1 cellular context compared by ENCODE assay signal in the genomic region with DNA sequence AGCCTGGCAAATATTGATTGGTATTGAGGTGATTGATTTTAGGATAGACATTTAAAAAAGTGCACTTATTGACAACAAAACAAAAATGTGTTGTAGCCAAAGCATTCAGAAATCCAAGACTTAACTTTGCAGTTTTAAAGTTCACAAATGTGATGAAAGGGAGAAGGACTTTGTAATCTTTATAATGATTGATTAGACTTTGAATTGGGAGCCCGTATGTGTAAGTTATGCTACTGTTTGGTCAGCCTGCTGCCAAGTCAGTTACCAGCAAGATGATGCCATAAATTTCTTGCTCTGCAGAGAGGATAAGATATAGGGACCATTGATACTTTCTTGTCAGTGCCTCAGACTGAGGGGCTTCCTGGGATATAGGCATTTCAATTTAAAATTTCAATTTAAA.
TF ChIP-seq lines count a peak whose summit lies in the region.

No MANE protein-coding gene starts in this region.

TF ChIP-seq in GM23338, 12 proteins besides CTCF, POLR2A, EP300 and RAD21 (continued from another document):
- TF ChIP-seq, protein P1, sequence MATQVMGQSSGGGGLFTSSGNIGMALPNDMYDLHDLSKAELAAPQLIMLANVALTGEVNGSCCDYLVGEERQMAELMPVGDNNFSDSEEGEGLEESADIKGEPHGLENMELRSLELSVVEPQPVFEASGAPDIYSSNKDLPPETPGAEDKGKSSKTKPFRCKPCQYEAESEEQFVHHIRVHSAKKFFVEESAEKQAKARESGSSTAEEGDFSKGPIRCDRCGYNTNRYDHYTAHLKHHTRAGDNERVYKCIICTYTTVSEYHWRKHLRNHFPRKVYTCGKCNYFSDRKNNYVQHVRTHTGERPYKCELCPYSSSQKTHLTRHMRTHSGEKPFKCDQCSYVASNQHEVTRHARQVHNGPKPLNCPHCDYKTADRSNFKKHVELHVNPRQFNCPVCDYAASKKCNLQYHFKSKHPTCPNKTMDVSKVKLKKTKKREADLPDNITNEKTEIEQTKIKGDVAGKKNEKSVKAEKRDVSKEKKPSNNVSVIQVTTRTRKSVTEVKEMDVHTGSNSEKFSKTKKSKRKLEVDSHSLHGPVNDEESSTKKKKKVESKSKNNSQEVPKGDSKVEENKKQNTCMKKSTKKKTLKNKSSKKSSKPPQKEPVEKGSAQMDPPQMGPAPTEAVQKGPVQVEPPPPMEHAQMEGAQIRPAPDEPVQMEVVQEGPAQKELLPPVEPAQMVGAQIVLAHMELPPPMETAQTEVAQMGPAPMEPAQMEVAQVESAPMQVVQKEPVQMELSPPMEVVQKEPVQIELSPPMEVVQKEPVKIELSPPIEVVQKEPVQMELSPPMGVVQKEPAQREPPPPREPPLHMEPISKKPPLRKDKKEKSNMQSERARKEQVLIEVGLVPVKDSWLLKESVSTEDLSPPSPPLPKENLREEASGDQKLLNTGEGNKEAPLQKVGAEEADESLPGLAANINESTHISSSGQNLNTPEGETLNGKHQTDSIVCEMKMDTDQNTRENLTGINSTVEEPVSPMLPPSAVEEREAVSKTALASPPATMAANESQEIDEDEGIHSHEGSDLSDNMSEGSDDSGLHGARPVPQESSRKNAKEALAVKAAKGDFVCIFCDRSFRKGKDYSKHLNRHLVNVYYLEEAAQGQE (IDR thresholded peaks at IDR 0.05; ENCODE audit: unreplicated experiment) = no peak
- TF ChIP-seq POLR2AphosphoS5 (IDR thresholded peaks at IDR 0.05; ENCODE audit: low read depth) = no peak
- TF ChIP-seq NANOG (IDR thresholded peaks at IDR 0.05; ENCODE audit: borderline replicate concordance) = no peak
- TF ChIP-seq, protein P2, sequence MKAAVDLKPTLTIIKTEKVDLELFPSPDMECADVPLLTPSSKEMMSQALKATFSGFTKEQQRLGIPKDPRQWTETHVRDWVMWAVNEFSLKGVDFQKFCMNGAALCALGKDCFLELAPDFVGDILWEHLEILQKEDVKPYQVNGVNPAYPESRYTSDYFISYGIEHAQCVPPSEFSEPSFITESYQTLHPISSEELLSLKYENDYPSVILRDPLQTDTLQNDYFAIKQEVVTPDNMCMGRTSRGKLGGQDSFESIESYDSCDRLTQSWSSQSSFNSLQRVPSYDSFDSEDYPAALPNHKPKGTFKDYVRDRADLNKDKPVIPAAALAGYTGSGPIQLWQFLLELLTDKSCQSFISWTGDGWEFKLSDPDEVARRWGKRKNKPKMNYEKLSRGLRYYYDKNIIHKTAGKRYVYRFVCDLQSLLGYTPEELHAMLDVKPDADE (IDR thresholded peaks at IDR 0.05) = no peak
- no peak for TF ChIP-seq CREB1 (CRISPR knock-in tag; IDR thresholded peaks at IDR 0.05; ENCODE audit: low read depth)
- no peak for TF ChIP-seq ZNF114 (CRISPR knock-in tag; IDR thresholded peaks at IDR 0.05)
- TF ChIP-seq EZH2phosphoT487 (IDR thresholded peaks at IDR 0.05; ENCODE audit: unreplicated experiment) = no peak
- TF ChIP-seq, protein P3, sequence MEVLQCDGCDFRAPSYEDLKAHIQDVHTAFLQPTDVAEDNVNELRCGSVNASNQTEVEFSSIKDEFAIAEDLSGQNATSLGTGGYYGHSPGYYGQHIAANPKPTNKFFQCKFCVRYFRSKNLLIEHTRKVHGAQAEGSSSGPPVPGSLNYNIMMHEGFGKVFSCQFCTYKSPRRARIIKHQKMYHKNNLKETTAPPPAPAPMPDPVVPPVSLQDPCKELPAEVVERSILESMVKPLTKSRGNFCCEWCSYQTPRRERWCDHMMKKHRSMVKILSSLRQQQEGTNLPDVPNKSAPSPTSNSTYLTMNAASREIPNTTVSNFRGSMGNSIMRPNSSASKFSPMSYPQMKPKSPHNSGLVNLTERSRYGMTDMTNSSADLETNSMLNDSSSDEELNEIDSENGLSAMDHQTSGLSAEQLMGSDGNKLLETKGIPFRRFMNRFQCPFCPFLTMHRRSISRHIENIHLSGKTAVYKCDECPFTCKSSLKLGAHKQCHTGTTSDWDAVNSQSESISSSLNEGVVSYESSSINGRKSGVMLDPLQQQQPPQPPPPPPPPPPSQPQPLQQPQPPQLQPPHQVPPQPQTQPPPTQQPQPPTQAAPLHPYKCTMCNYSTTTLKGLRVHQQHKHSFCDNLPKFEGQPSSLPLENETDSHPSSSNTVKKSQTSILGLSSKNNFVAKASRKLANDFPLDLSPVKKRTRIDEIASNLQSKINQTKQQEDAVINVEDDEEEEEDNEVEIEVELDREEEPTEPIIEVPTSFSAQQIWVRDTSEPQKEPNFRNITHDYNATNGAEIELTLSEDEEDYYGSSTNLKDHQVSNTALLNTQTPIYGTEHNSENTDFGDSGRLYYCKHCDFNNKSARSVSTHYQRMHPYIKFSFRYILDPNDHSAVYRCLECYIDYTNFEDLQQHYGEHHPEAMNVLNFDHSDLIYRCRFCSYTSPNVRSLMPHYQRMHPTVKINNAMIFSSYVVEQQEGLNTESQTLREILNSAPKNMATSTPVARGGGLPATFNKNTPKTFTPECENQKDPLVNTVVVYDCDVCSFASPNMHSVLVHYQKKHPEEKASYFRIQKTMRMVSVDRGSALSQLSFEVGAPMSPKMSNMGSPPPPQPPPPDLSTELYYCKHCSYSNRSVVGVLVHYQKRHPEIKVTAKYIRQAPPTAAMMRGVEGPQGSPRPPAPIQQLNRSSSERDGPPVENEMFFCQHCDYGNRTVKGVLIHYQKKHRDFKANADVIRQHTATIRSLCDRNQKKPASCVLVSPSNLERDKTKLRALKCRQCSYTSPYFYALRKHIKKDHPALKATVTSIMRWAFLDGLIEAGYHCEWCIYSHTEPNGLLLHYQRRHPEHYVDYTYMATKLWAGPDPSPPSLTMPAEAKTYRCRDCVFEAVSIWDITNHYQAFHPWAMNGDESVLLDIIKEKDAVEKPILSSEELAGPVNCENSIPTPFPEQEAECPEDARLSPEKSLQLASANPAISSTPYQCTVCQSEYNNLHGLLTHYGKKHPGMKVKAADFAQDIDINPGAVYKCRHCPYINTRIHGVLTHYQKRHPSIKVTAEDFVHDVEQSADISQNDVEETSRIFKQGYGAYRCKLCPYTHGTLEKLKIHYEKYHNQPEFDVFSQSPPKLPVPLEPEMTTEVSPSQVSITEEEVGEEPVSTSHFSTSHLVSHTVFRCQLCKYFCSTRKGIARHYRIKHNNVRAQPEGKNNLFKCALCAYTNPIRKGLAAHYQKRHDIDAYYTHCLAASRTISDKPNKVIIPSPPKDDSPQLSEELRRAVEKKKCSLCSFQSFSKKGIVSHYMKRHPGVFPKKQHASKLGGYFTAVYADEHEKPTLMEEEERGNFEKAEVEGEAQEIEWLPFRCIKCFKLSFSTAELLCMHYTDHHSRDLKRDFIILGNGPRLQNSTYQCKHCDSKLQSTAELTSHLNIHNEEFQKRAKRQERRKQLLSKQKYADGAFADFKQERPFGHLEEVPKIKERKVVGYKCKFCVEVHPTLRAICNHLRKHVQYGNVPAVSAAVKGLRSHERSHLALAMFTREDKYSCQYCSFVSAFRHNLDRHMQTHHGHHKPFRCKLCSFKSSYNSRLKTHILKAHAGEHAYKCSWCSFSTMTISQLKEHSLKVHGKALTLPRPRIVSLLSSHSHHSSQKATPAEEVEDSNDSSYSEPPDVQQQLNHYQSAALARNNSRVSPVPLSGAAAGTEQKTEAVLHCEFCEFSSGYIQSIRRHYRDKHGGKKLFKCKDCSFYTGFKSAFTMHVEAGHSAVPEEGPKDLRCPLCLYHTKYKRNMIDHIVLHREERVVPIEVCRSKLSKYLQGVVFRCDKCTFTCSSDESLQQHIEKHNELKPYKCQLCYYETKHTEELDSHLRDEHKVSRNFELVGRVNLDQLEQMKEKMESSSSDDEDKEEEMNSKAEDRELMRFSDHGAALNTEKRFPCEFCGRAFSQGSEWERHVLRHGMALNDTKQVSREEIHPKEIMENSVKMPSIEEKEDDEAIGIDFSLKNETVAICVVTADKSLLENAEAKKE (CRISPR knock-in tag; IDR thresholded peaks at IDR 0.05) = no peak
- TF ChIP-seq JUNB (IDR thresholded peaks at IDR 0.05; ENCODE audit: unreplicated experiment) = no peak
- no peak for TF ChIP-seq ZNF331 (CRISPR knock-in tag; IDR thresholded peaks at IDR 0.05; ENCODE audit: low read depth)
